ENCODE assay signal across 20 cellular contexts in the genomic region with DNA sequence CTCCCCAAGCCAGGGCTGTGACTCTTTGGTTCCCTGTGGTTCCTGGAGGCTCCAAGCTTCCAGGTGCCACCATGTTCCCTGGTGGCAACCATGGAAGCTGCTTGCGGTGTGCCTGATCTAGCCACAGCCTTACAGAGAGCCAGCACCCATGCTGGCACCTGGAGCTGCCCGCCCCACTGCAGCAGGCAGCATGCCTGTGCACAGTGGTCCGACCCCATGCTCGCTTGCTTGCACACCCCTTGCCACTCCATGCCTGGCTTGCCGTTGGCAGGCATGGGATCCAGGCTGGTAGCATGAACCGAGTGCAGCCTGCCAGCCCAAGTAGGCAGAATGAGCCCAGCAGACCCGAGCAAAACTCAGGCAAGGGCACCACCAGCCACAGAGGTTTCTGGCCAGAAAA. TPM values are rescaled to one million over a fixed set of nuclear protein-coding genes. Genes with fewer than 3 reads are reported as not detected.
DNase-seq lines count a peak whose midpoint lies in the region; ATAC-seq, FAIRE-seq and TF ChIP-seq lines count a peak whose summit lies in the region.
"Had no signal": no experiment of that assay in that cellular context is flagged by ENCODE, and none has a peak within 500 bp of the region (broad histone marks: within the 10 kb centered on the region; RNA-seq: fewer than 3 reads in every experiment).

No MANE protein-coding gene starts in this region.

- DNase-seq in left ventricle myocardium inferior (no peak), left cardiac atrium (no peak), H1 (ENCODE audit: low read depth in 1 of 2, low spot score in 2 of 2) (no peak), neuronal stem cell (ENCODE audit: low spot score) (no peak), Peyer's patch (no peak), SKM-1 treated with dmso at 0.1 percent for 144 hours (lab: John Stamatoyannopoulos, UW; ENCODE audit: unreplicated experiment) (no peak), T-helper 2 cell (no peak)
- DNase-seq: ACHN; BE2C; CD4-positive, alpha-beta T cell; DMS153; DMS79; GDM1; GM23248; HCEC 1CT had no signal

- TF ChIP-seq CTCF in left ventricle myocardium inferior (IDR thresholded peaks at IDR 0.05; ENCODE audit: borderline replicate concordance) (no peak), H1 (IDR thresholded peaks at IDR 0.05; ENCODE audit: control extremely low read depth in 1 of 3, insufficient read depth in 1 of 3, low read depth in 1 of 3, low read length in 3 of 3) (no peak), Peyer's patch (IDR thresholded peaks at IDR 0.05) (no peak)

- peaks cover 26% of the 10 kb centered on the region for H3K4me1 ChIP-seq in left ventricle myocardium inferior
- H3K4me1 ChIP-seq in H1 (replicated peaks in 1 of 4; ENCODE audit: control insufficient read depth in 3 of 4, insufficient read depth in 4 of 4, low read length in 3 of 4): peaks cover 3 to 11% (median 7%) of the 10 kb centered on the region in 4 experiments; a peak in 6 of 7 replicates
- H3K4me1 ChIP-seq in neuronal stem cell (ENCODE audit: control insufficient read depth in 2 of 2, insufficient read depth in 1 of 2, low read depth in 1 of 2, low read length in 2 of 2): no peaks in the 10 kb centered on the region
- H3K4me1 ChIP-seq in Peyer's patch: peaks cover 0 to 5% (median 0%) of the 10 kb centered on the region in 4 donors
- H3K4me1 ChIP-seq: BE2C had no signal

- no peaks in the 10 kb centered on the region for H3K23me2 ChIP-seq in H1 (ENCODE audit: low read depth, low read length)

- TF ChIP-seq RAD21 in H1 (IDR thresholded peaks at IDR 0.05 in 1 of 2, conservative IDR thresholded peaks at IDR 0.05 in 1 of 2; ENCODE audit: low read depth in 2 of 2, low read length in 2 of 2): no peak

- WGBS in H1 (ENCODE audit: extremely low coverage in 1 of 2, insufficient coverage in 1 of 2, insufficient read length in 1 of 2, insufficient replicate concordance in 2 of 2, low coverage in 1 of 2, low lambda C conversion rate in 2 of 2, missing lambda C conversion rate in 1 of 2), 2 experiments: 89% methylated on average over 7 of the region's 7 CpGs; no CpG with 5 or more reads in 1 of the 2 experiments
- WGBS in neuronal stem cell (ENCODE audit: extremely low coverage in 2 of 2, insufficient read length in 2 of 2, insufficient replicate concordance in 1 of 2), 2 donors: no CpG with 5 or more reads among the region's 7 CpGs

- no peak overlapping the region for H4K5ac ChIP-seq in H1 (ENCODE audit: insufficient read length, low read depth, low read length)

- H3K27ac ChIP-seq in left ventricle myocardium inferior (replicated peaks): peak overlapping the region; percentile 24
- H3K27ac ChIP-seq in H1 (ENCODE audit: low read depth, low read length): no peak overlapping the region
- H3K27ac ChIP-seq in neuronal stem cell (replicated peaks; ENCODE audit: low read length): no peak overlapping the region
- H3K27ac ChIP-seq in Peyer's patch: no peak overlapping the region
- H3K27ac ChIP-seq: C4-2B, GM23248 had no signal

- H2BK5ac ChIP-seq in H1 (ENCODE audit: low read depth, low read length) (no peak overlapping the region; the same call in 1 of the 2 replicates), neuronal stem cell (ENCODE audit: low read length) (no peak overlapping the region)

- POLR2A ChIA-PET in H1 (lab: Charles Lee; ENCODE audit: partially characterized antibody): interaction anchor here (1.8 kb wide), 1 partner anchor 9 kb away, joined by 8 read pairs; no protein-coding TSS in a partner anchor

- H2AK5ac ChIP-seq in H1 (ENCODE audit: low read depth, low read length) (no peak overlapping the region), neuronal stem cell (ENCODE audit: low read depth, low read length) (no peak overlapping the region)

- no peak overlapping the region for H3K14ac ChIP-seq in H1 (ENCODE audit: insufficient read length)
- H3K14ac ChIP-seq in neuronal stem cell (ENCODE audit: low read length): peak overlapping the region; percentile 97

- H3K56ac ChIP-seq in H1 (replicated peaks; ENCODE audit: insufficient read length, low read depth, low read length): no peak overlapping the region

- no peak overlapping the region for H3K4ac ChIP-seq in H1 (replicated peaks; ENCODE audit: insufficient read length, low read depth, low read length)
- H3K4ac ChIP-seq in neuronal stem cell (ENCODE audit: low read length): no peak overlapping the region

- H2AFZ ChIP-seq in H1 (ENCODE audit: low read length): no peak overlapping the region
- no peak overlapping the region for H2AFZ ChIP-seq in neuronal stem cell (ENCODE audit: low read length)
- H2AFZ ChIP-seq: GM23248 had no signal

- H3K79me1 ChIP-seq in H1 (ENCODE audit: low read depth, low read length): peaks cover 4% of the 10 kb centered on the region
- peaks cover 9% of the 10 kb centered on the region for H3K79me1 ChIP-seq in neuronal stem cell (ENCODE audit: low read depth, low read length)

- H3K27me3 ChIP-seq in left ventricle myocardium inferior (ENCODE audit: low read depth): no peaks in the 10 kb centered on the region
- H3K27me3 ChIP-seq in H1 (replicated peaks in 1 of 4; ENCODE audit: control insufficient read depth in 3 of 4, extremely low read depth in 1 of 4, insufficient read depth in 3 of 4, low read length in 3 of 4): no peaks in the 10 kb centered on the region
- no peaks in the 10 kb centered on the region for H3K27me3 ChIP-seq in neuronal stem cell (ENCODE audit: control insufficient read depth in 3 of 3, insufficient read depth in 3 of 3, low read depth in 1 of 3, low read length in 3 of 3)
- H3K27me3 ChIP-seq in Peyer's patch: no peaks in the 10 kb centered on the region
- H3K27me3 ChIP-seq: BE2C had no signal

- H2BK20ac ChIP-seq in H1 (ENCODE audit: low read length): no peak overlapping the region

- H2BK120ac ChIP-seq in H1 (replicated peaks; ENCODE audit: low read depth, low read length): no peak overlapping the region
- H2BK120ac ChIP-seq in neuronal stem cell (ENCODE audit: low read depth, low read length): no peak overlapping the region

- FAIRE-seq in H1 (lab: Jason Lieb, UNC): no peak
- FAIRE-seq: A204.1, GM12892, GM18507, H54 had no signal

- peaks cover 4 to 12% of the 10 kb centered on the region in 2 experiments for H4K20me1 ChIP-seq in H1 (replicated peaks in 1 of 2; ENCODE audit: control insufficient read depth in 1 of 2, insufficient read depth in 2 of 2, low read length in 2 of 2)

- no peak overlapping the region for H3K23ac ChIP-seq in H1 (ENCODE audit: insufficient read length)
- H3K23ac ChIP-seq in neuronal stem cell (ENCODE audit: low read depth, low read length, poor library complexity): no peak overlapping the region

- no peak overlapping the region for H4K91ac ChIP-seq in H1 (replicated peaks; ENCODE audit: insufficient read length, low read length)
- no peak overlapping the region for H4K91ac ChIP-seq in neuronal stem cell (ENCODE audit: low read depth, low read length, poor library complexity)

- H4K8ac ChIP-seq in H1 (ENCODE audit: extremely low read depth, insufficient read depth, low read length) (peak overlapping the region; percentile 43; the same call in 1 of the 2 replicates), neuronal stem cell (ENCODE audit: low read depth, low read length) (no peak overlapping the region)

- peaks cover 0 to 95% of the 10 kb centered on the region in 2 experiments; a peak in 2 of 4 replicates for H3K79me2 ChIP-seq in H1 (ENCODE audit: control insufficient read depth in 1 of 2, insufficient read depth in 2 of 2, low read length in 2 of 2)

- TF ChIP-seq POLR2A in H1 (IDR thresholded peaks at IDR 0.05; ENCODE audit: control extremely low read depth in 1 of 2, low read depth in 2 of 2, low read length in 2 of 2) (no peak), Peyer's patch (IDR thresholded peaks at IDR 0.05) (no peak)

- no peak for TF ChIP-seq EP300 in H1 (IDR thresholded peaks at IDR 0.05; ENCODE audit: borderline replicate concordance in 1 of 2, low read depth in 2 of 2, low read length in 2 of 2)

- no peak overlapping the region for H2BK15ac ChIP-seq in H1 (ENCODE audit: low read length)
- H2BK15ac ChIP-seq in neuronal stem cell (ENCODE audit: low read length): no peak overlapping the region

- CTCF ChIA-PET in H1 (lab: Charles Lee; ENCODE audit: partially characterized antibody): interaction anchor here (0.6 to 1.4 kb wide), 2 partner anchors 10 to 48 kb away, joined by 3 to 4 read pairs; no protein-coding TSS in a partner anchor

- ATAC-seq in left cardiac atrium: no peak

- intact Hi-C loops in left ventricle myocardium inferior (cut with micrococcal nuclease) (no loop called here), left cardiac atrium (cut with DNase I) (no loop called here)

- H3K4me2 ChIP-seq in H1 (ENCODE audit: insufficient read depth in 1 of 2, low read depth in 2 of 2, low read length in 2 of 2): no peak overlapping the region
- H3K4me2 ChIP-seq in neuronal stem cell (ENCODE audit: insufficient read depth, low read length, poor library complexity, severe bottlenecking): no peak overlapping the region

- no peak overlapping the region for H3K4me3 ChIP-seq in left ventricle myocardium inferior
- no peak overlapping the region for H3K4me3 ChIP-seq in H1 (ENCODE audit: extremely low read depth in 1 of 4, insufficient read depth in 2 of 4, low read depth in 3 of 4, low read length in 4 of 4)
- H3K4me3 ChIP-seq in neuronal stem cell (ENCODE audit: low read length in 2 of 2): no peak overlapping the region
- no peak overlapping the region for H3K4me3 ChIP-seq in Peyer's patch
- H3K4me3 ChIP-seq: GM23248 had no signal

- peaks cover 9% of the 10 kb centered on the region for H3K9me3 ChIP-seq in left ventricle myocardium inferior (replicated peaks)
- no peaks in the 10 kb centered on the region for H3K9me3 ChIP-seq in H1 (ENCODE audit: insufficient read depth in 2 of 2, low read depth in 1 of 2, low read length in 1 of 2)
- H3K9me3 ChIP-seq in neuronal stem cell (replicated peaks in 1 of 2; ENCODE audit: control insufficient read depth in 2 of 2, insufficient read depth in 1 of 2, low read depth in 1 of 2, low read length in 2 of 2): peaks cover 0 to 4% of the 10 kb centered on the region in 2 donors
- H3K9me3 ChIP-seq in Peyer's patch: no peaks in the 10 kb centered on the region
- H3K9me3 ChIP-seq: BE2C had no signal

- H3K9ac ChIP-seq in H1 (replicated peaks in 1 of 4; ENCODE audit: extremely low read depth in 1 of 4, low read depth in 3 of 4, low read length in 3 of 4): no peak overlapping the region
- H3K9ac ChIP-seq in neuronal stem cell (ENCODE audit: low read depth, low read length, poor library complexity): peak overlapping the region; percentile 32
- H3K9ac ChIP-seq: GM23248 had no signal

- H3K36me3 ChIP-seq in left ventricle myocardium inferior (no peaks in the 10 kb centered on the region), H1 (ENCODE audit: control insufficient read depth in 2 of 4, insufficient read depth in 4 of 4, low read length in 3 of 4) (no peaks in the 10 kb centered on the region), neuronal stem cell (replicated peaks in 1 of 2; ENCODE audit: control insufficient read depth in 2 of 2, insufficient read depth in 2 of 2, low read length in 2 of 2) (no peaks in the 10 kb centered on the region), Peyer's patch (no peaks in the 10 kb centered on the region)
- H3K36me3 ChIP-seq: BE2C had no signal

- H2BK12ac ChIP-seq in H1 (ENCODE audit: low read depth, low read length) (peak overlapping the region; percentile 17; the same call in 1 of the 2 replicates), neuronal stem cell (ENCODE audit: low read length) (peak overlapping the region; percentile 49)

- H3K18ac ChIP-seq in H1 (ENCODE audit: extremely low read depth, low read length): no peak overlapping the region
- peak overlapping the region; percentile 38 for H3K18ac ChIP-seq in neuronal stem cell (ENCODE audit: low read length)

RNA-seq across cellular contexts. Expression of a gene that starts 53.9 kb away (rescaled TPM):
- total RNA-seq in left ventricle myocardium inferior: 316 TPM
- total RNA-seq in left cardiac atrium: 100 to 1,000 TPM; 213 to 259 TPM
- total RNA-seq in H1 (2021; fragmentation: NEBNext Ultra II Directional; extraction: Animal tissue kit (Norgen Biotek cat#: 25700)): 67.6 and 70.4 TPM in 2 replicates
- 13.6 and 16.9 TPM in 2 replicates for polyA plus RNA-seq in H1 (2011; rRNA removed)
- polyA plus RNA-seq in H1 (2011; cell fraction: cytosol; rRNA removed): 19.5 TPM
- 52.7 TPM for polyA plus RNA-seq in H1 (2011; cell fraction: nucleus; rRNA removed)
- 18.8 to 37.7 TPM (median 23.9 TPM) in 4 replicates for polyA plus RNA-seq in H1 (2012, experiment 1 of 2)
- 1.7 TPM for polyA plus RNA-seq in H1 (2012, experiment 2 of 2)
- polyA plus RNA-seq in H1 (2013, experiment 1 of 2): 30.8 TPM
- 31.4 TPM for polyA plus RNA-seq in H1 (2013, experiment 2 of 2)
- 53.2 and 56.1 TPM in 2 replicates for polyA minus RNA-seq in H1 (2011; rRNA and poly(A)+ RNA removed)
- 38.8 TPM for polyA minus RNA-seq in H1 (2011; cell fraction: cytosol; rRNA and poly(A)+ RNA removed)
- polyA minus RNA-seq in H1 (2011; cell fraction: nucleus; rRNA and poly(A)+ RNA removed): 116 TPM
- 22.4 TPM for polyA plus RNA-seq in neuronal stem cell (2013, experiment 1 of 2)
- 24.4 TPM for polyA plus RNA-seq in neuronal stem cell (2013, experiment 2 of 2)
- total RNA-seq in Peyer's patch: 100 to 1,000 TPM in 2 of 4 donors, 10 to 100 TPM in 2; 80.8 to 215 (median 94.4) TPM
